In genomic region chr19:41897181-41897580, GRCh38 we compare ENCODE assay signal across 1 cellular context.
TF ChIP-seq lines count a peak whose summit lies in the region.

No MANE protein-coding gene starts in this region.

TF ChIP-seq in GM23338, 12 proteins besides CTCF, POLR2A, EP300 and RAD21:
- no peak for TF ChIP-seq REST (IDR thresholded peaks at IDR 0.05; ENCODE audit: unreplicated experiment)
- no peak for TF ChIP-seq EZH2phosphoT487 (IDR thresholded peaks at IDR 0.05; ENCODE audit: unreplicated experiment)
